18 cellular contexts compared by ENCODE assay signal in the genomic region with DNA sequence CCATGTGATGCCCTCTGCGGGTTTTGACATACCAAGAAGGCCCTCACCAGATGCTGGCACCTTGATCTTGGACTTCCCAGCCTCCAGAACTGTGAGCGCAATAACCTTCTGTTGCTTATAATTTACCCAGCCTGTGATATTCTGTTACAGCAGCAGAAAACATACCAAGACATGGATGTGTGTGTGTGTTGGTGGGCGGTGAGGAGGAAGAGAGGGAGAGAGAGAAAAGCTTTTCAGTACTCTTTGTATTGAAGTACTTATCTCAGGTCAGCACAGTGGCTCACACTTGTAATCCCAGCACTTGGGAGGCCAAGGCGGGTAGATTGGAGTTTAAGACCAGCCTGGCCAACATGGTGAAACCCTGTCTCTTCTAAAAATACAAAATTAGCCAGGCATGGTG.
"Had no signal": no experiment of that assay in that cellular context is flagged by ENCODE, and none has a peak within 500 bp of the region (broad histone marks: within the 10 kb centered on the region; RNA-seq: fewer than 3 reads in every experiment).

No MANE protein-coding gene starts in this region.

- H3K27me3 Mint-ChIP-seq: effector memory CD8-positive, alpha-beta T cell; memory B cell; stimulated activated naive CD8-positive, alpha-beta T cell treated with anti-CD3 and anti-CD28 coated beads, Interleukin-15, amount 100 ng/mL, for 72 hours had no signal

- H3K4me3 Mint-ChIP-seq: effector memory CD8-positive, alpha-beta T cell; memory B cell; stimulated activated naive CD8-positive, alpha-beta T cell treated with anti-CD3 and anti-CD28 coated beads, Interleukin-15, amount 100 ng/mL, for 72 hours had no signal

- ATAC-seq: effector memory CD8-positive, alpha-beta T cell; left lobe of liver; pancreas; right lobe of liver; stimulated activated naive CD8-positive, alpha-beta T cell treated with anti-CD3 and anti-CD28 coated beads, Interleukin-15, amount 100 ng/mL, for 72 hours; upper lobe of right lung had no signal

- H3K9me3 Mint-ChIP-seq: effector memory CD8-positive, alpha-beta T cell; memory B cell; stimulated activated naive CD8-positive, alpha-beta T cell treated with anti-CD3 and anti-CD28 coated beads, Interleukin-15, amount 100 ng/mL, for 72 hours had no signal

- DNase-seq: cortex of kidney; effector memory CD8-positive, alpha-beta T cell; hypothalamus; kidney; occipital lobe; pancreas; retina; right lobe of liver; small intestine; stimulated activated CD4-positive, alpha-beta T cell treated with anti-CD3 and anti-CD28 coated beads, Interleukin-15, amount 100 ng/mL, for 24 hours; stimulated activated CD4-positive, alpha-beta T cell treated with anti-CD3 and anti-CD28 coated beads, Interleukin-2, amount 100 ng/mL, for 48 hours; stimulated activated naive CD4-positive, alpha-beta T cell; stimulated activated naive CD8-positive, alpha-beta T cell treated with anti-CD3 and anti-CD28 coated beads, Interleukin-15, amount 100 ng/mL, for 72 hours; transverse colon; upper lobe of right lung; uterus had no signal
